ENCODE assay signal across 1 cellular context in the genomic region with DNA sequence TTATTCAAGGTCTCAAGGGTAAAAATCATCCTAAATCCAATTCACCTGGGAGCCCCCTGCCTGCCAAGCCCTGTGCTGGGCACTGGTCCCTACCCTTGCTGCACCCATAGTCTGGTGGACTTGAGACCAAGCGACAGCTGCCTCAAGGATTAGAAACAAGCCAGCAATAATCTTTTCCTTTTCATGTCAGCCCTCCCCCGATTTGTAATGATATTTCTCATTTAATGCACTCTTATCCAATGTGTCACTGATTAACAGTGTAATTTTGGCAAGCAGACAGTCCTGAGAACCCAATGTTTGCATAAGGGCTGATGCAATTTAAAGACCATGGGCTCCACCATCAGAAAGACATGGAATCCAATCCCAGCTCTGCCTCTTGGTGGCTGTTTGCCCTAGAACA.
A peak's percentile ranks its signal among the peaks of the same experiment; 100 is the strongest.
TF ChIP-seq lines count a peak whose summit lies in the region.

No MANE protein-coding gene starts in this region.

TF ChIP-seq in WTC11, 78 proteins besides CTCF, POLR2A, EP300 and RAD21 (continued from another document):
- TF ChIP-seq, protein P1, sequence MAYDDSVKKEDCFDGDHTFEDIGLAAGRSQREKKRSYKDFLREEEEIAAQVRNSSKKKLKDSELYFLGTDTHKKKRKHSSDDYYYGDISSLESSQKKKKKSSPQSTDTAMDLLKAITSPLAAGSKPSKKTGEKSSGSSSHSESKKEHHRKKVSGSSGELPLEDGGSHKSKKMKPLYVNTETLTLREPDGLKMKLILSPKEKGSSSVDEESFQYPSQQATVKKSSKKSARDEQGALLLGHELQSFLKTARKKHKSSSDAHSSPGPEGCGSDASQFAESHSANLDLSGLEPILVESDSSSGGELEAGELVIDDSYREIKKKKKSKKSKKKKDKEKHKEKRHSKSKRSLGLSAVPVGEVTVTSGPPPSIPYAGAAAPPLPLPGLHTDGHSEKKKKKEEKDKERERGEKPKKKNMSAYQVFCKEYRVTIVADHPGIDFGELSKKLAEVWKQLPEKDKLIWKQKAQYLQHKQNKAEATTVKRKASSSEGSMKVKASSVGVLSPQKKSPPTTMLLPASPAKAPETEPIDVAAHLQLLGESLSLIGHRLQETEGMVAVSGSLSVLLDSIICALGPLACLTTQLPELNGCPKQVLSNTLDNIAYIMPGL (CRISPR knock-in tag; IDR thresholded peaks at IDR 0.05): no peak
- peak; percentile 92 for TF ChIP-seq GABPB1 (CRISPR knock-in tag; IDR thresholded peaks at IDR 0.05)
- TF ChIP-seq, protein P2, sequence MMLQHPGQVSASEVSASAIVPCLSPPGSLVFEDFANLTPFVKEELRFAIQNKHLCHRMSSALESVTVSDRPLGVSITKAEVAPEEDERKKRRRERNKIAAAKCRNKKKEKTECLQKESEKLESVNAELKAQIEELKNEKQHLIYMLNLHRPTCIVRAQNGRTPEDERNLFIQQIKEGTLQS (CRISPR knock-in tag; conservative IDR thresholded peaks at IDR 0.05): no peak
